1 cellular context compared by ENCODE assay signal in genomic region chr9:126804696-126805545, GRCh38.
TF ChIP-seq lines count a peak whose summit lies in the region.

ZBTB43 (plus strand) TSS chr9:126805040; CDS start chr9:126832510, 27,470 bp downstream.

TF ChIP-seq in HepG2, 621 proteins besides CTCF, POLR2A, EP300 and RAD21 (continued from another document and continues in another):
- TF ChIP-seq ZSCAN12 (CRISPR knock-in tag; IDR thresholded peaks at IDR 0.05) (no peak), ETV5 (CRISPR knock-in tag; IDR thresholded peaks at IDR 0.05; ENCODE audit: borderline replicate concordance) (peak; percentile 34; the same call in 1 of the 2 replicates), ARNT2 (CRISPR knock-in tag; IDR thresholded peaks at IDR 0.05; ENCODE audit: low read depth) (no peak; the same call in 1 of the 2 replicates), PRPF4 (IDR thresholded peaks at IDR 0.05; ENCODE audit: low read depth, low read length, poor library complexity, severe bottlenecking) (no peak), EHMT2 (IDR thresholded peaks at IDR 0.05; ENCODE audit: borderline replicate concordance, low read depth, low read length) (no peak), RERE (CRISPR knock-in tag; IDR thresholded peaks at IDR 0.05; ENCODE audit: low read depth) (peak; percentile 15; the same call in 1 of the 2 replicates), PHF21A (CRISPR knock-in tag; IDR thresholded peaks at IDR 0.05) (no peak), DPF2 (CRISPR knock-in tag; IDR thresholded peaks at IDR 0.05; ENCODE audit: borderline replicate concordance, low read depth) (no peak), ZNF674 (CRISPR knock-in tag; IDR thresholded peaks at IDR 0.05; ENCODE audit: low read depth) (no peak), NFE2L2 (IDR thresholded peaks at IDR 0.05; ENCODE audit: low read length) (no peak), CHCHD3 (CRISPR knock-in tag; IDR thresholded peaks at IDR 0.05) (no peak), ZBTB39 (CRISPR knock-in tag; IDR thresholded peaks at IDR 0.05) (no peak), TBX2 (CRISPR knock-in tag; IDR thresholded peaks at IDR 0.05; ENCODE audit: borderline replicate concordance) (peak; percentile 62; the same call in 1 of the 2 replicates), KAT8 (CRISPR knock-in tag; IDR thresholded peaks at IDR 0.05) (peak; percentile 93), ZNF883 (CRISPR knock-in tag; IDR thresholded peaks at IDR 0.05; ENCODE audit: not compliant biosample characterization) (no peak), PITX1 (CRISPR knock-in tag; IDR thresholded peaks at IDR 0.05) (peak; percentile 55), KLF12 (CRISPR knock-in tag; IDR thresholded peaks at IDR 0.05; ENCODE audit: borderline replicate concordance) (no peak), ZNF619 (CRISPR knock-in tag; IDR thresholded peaks at IDR 0.05) (peak; percentile 91), BRCA1 (CRISPR knock-in tag; IDR thresholded peaks at IDR 0.05) (0 out of 2 replicates have a peak, but pooled peaks have one; percentile 27), CENPBD1 (CRISPR knock-in tag; IDR thresholded peaks at IDR 0.05; ENCODE audit: borderline replicate concordance, low read depth) (no peak; the same call in 1 of the 2 replicates), ARID4A (CRISPR knock-in tag; IDR thresholded peaks at IDR 0.05; ENCODE audit: borderline replicate concordance) (peak; percentile 88), MXI1 (IDR thresholded peaks at IDR 0.05; ENCODE audit: borderline replicate concordance, low read depth, low read length) (peak; percentile 57; the same call in 1 of the 3 replicates), YEATS2 (CRISPR knock-in tag; IDR thresholded peaks at IDR 0.05; ENCODE audit: borderline replicate concordance) (peak; percentile 88; the same call in 1 of the 2 replicates), MYC (CRISPR knock-in tag; IDR thresholded peaks at IDR 0.05; ENCODE audit: borderline replicate concordance) (peak; percentile 19; the same call in 1 of the 2 replicates), PRDM10 (CRISPR knock-in tag; IDR thresholded peaks at IDR 0.05; ENCODE audit: low read depth) (no peak), MAFF (IDR thresholded peaks at IDR 0.05; ENCODE audit: low read depth, low read length) (no peak), ZNF652 (CRISPR knock-in tag; IDR thresholded peaks at IDR 0.05; ENCODE audit: borderline replicate concordance, low read depth) (no peak), MATR3 (CRISPR knock-in tag; IDR thresholded peaks at IDR 0.05) (no peak), ZNF710 (CRISPR knock-in tag; IDR thresholded peaks at IDR 0.05; ENCODE audit: borderline replicate concordance) (peak; percentile 61; the same call in 1 of the 2 replicates), DBP (CRISPR knock-in tag; IDR thresholded peaks at IDR 0.05; ENCODE audit: not compliant biosample characterization) (no peak), NR2F2 (IDR thresholded peaks at IDR 0.05; ENCODE audit: borderline replicate concordance, low read depth) (no peak), TFE3 (CRISPR knock-in tag; IDR thresholded peaks at IDR 0.05) (peak; percentile 62; the same call in 1 of the 2 replicates), ZNF496 (CRISPR knock-in tag; IDR thresholded peaks at IDR 0.05; ENCODE audit: insufficient replicate concordance) (no peak), ONECUT2 (CRISPR knock-in tag; IDR thresholded peaks at IDR 0.05) (no peak), ZBTB42 (CRISPR knock-in tag; IDR thresholded peaks at IDR 0.05) (0 out of 2 replicates have a peak, but pooled peaks have one; percentile 42), NFYC (CRISPR knock-in tag; IDR thresholded peaks at IDR 0.05) (no peak)
